25 cellular contexts compared by ENCODE assay signal in the genomic region with DNA sequence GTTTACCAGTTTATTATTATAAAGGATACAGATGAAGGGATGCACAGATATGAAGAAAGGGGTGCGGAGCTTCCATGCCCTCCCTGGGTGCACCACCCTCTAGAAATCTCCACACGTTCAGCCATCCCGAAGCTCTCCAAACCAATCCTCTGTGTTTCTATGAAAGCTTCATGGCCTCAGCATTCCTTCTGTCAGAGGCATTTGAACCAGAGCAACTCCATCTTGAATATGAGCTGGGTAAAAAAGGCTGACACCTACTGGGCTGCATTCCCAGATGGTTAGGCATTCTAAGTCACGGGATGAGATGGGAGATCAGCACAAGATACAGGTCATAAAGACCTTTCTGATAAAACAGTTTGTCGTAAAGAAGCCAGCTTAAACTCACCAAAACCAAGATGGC.
"Had no signal": no experiment of that assay in that cellular context is flagged by ENCODE, and none has a peak within 500 bp of the region (broad histone marks: within the 10 kb centered on the region; RNA-seq: fewer than 3 reads in every experiment).

No MANE protein-coding gene starts in this region.

- H3K27me3 ChIP-seq: dorsolateral prefrontal cortex, gastrocnemius medialis, hepatocyte, pancreas, right lobe of liver, stomach, thyroid gland had no signal

- H2AFZ ChIP-seq: hepatocyte had no signal

- H3K36me3 ChIP-seq: gastrocnemius medialis, pancreas, right lobe of liver, stomach, thyroid gland had no signal

- H3K4me3 ChIP-seq: dorsolateral prefrontal cortex, gastrocnemius medialis, hepatocyte, lung, mucosa of descending colon, pancreas, right lobe of liver, stomach, thyroid gland had no signal

- H3K9me3 ChIP-seq: gastrocnemius medialis, pancreas, right lobe of liver, thyroid gland had no signal

- DNase-seq: dorsolateral prefrontal cortex; effector CD4-positive, alpha-beta T cell; foreskin fibroblast; gastrocnemius medialis; kidney; mesenchymal stem cell; mucosa of descending colon; naive B cell; occipital lobe; right lobe of liver; small intestine; stimulated activated CD4-positive, alpha-beta T cell treated with anti-CD3 and anti-CD28 coated beads, Interleukin-15, amount 100 ng/mL, for 24 hours; stimulated activated CD4-positive, alpha-beta T cell treated with anti-CD3 and anti-CD28 coated beads, Interleukin-2, amount 100 ng/mL, for 48 hours; stimulated activated naive CD4-positive, alpha-beta T cell; stomach; thyroid gland had no signal

- H3K79me2 ChIP-seq: hepatocyte had no signal

- H3K27me3 Mint-ChIP-seq: naive B cell, progenitor cell of endocrine pancreas had no signal

- H3K4me2 ChIP-seq: hepatocyte had no signal

- ATAC-seq: esophagus mucosa; gastrocnemius medialis; left lobe of liver; mucosa of descending colon; natural killer cell treated with Interleukin-12 subunit alpha and Interleukin-12 subunit beta and Interleukin-15 and Interleukin-18, amount 100 ng/mL, for 72 hours; pancreas; right lobe of liver had no signal

- H3K27ac ChIP-seq: dorsolateral prefrontal cortex, epithelial cell of prostate, gastrocnemius medialis, hepatocyte, pancreas, right lobe of liver, stomach, thyroid gland had no signal

- H3K4me3 Mint-ChIP-seq: mesothelial cell of epicardium; naive B cell; natural killer cell treated with Interleukin-12 subunit alpha and Interleukin-12 subunit beta and Interleukin-15 and Interleukin-18, amount 100 ng/mL, for 72 hours had no signal

- H3K9me3 Mint-ChIP-seq: natural killer cell treated with Interleukin-12 subunit alpha and Interleukin-12 subunit beta and Interleukin-15 and Interleukin-18, amount 100 ng/mL, for 72 hours had no signal

- H3K27ac Mint-ChIP-seq: mesothelial cell of epicardium; natural killer cell treated with Interleukin-12 subunit alpha and Interleukin-12 subunit beta and Interleukin-15 and Interleukin-18, amount 100 ng/mL, for 72 hours; progenitor cell of endocrine pancreas had no signal

- H3K4me1 ChIP-seq: gastrocnemius medialis, pancreas, right lobe of liver, stomach, thyroid gland had no signal

- H3K36me3 Mint-ChIP-seq: naive B cell; natural killer cell treated with Interleukin-12 subunit alpha and Interleukin-12 subunit beta and Interleukin-15 and Interleukin-18, amount 100 ng/mL, for 72 hours had no signal
